7 cellular contexts compared by ENCODE assay signal in the genomic region with DNA sequence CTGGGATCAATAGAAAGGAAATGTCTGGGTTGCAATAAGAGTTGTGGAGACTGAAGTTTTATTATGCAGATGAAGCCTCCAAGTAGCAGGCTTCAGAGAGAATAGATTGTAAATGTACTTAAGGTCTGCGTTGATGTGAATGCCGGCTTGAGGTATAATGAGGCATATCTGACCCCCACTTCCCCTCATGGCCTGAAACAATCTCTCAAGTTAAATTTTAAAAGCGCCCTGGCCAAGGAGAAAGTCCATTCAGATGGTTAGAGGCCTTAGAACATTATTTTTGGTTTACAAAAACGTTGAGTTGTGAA. TPM values are rescaled to one million over a fixed set of nuclear protein-coding genes. Genes with fewer than 3 reads are reported as not detected.
DNase-seq lines count a peak whose midpoint lies in the region; ATAC-seq and TF ChIP-seq lines count a peak whose summit lies in the region.

No MANE protein-coding gene starts in this region.

- H3K27me3 ChIP-seq in GM23248 (replicated peaks; ENCODE audit: insufficient read depth) (no peaks in the 10 kb centered on the region), SK-N-SH (ENCODE audit: insufficient read depth) (no peaks in the 10 kb centered on the region), left ventricle myocardium inferior (ENCODE audit: low read depth) (no peaks in the 10 kb centered on the region)

- intact Hi-C loops in left ventricle myocardium inferior (cut with micrococcal nuclease), result loop anchor here (10.0 kb wide), 1 partner anchor 61 kb away; no protein-coding TSS in a partner anchor

- H4K20me1 ChIP-seq in GM23248 (ENCODE audit: insufficient read depth) (no peaks in the 10 kb centered on the region), SK-N-SH (ENCODE audit: insufficient read depth) (no peaks in the 10 kb centered on the region)

- no peaks in the 10 kb centered on the region for H3K36me3 ChIP-seq in GM23248 (ENCODE audit: low read depth)
- no peaks in the 10 kb centered on the region for H3K36me3 ChIP-seq in SK-N-SH (replicated peaks in 1 of 2; ENCODE audit: control insufficient read depth in 1 of 2, insufficient read depth in 2 of 2, low read length in 1 of 2)
- H3K36me3 ChIP-seq in left ventricle myocardium inferior, result no peaks in the 10 kb centered on the region

- H3K4me1 ChIP-seq in GM23248 (ENCODE audit: insufficient read depth) (peaks cover 19% of the 10 kb centered on the region), SK-N-SH (ENCODE audit: control insufficient read depth in 1 of 2, insufficient read depth in 2 of 2, low read depth in 1 of 2, low read length in 1 of 2) (peaks cover 11 to 31% of the 10 kb centered on the region in 2 experiments), left ventricle myocardium inferior (peaks cover 69% of the 10 kb centered on the region)

- TF ChIP-seq RAD21 in SK-N-SH (IDR thresholded peaks at IDR 0.05; ENCODE audit: low read length), result no peak

- DNase-seq in GM23248 (no peak), SK-N-SH (no peak), left ventricle myocardium inferior (no peak), iPS-NIHi11 (ENCODE audit: low spot score) (no peak), NOMO-1 treated with DMSO at 0.1 percent for 48 hours (lab: John Stamatoyannopoulos, UW; ENCODE audit: unreplicated experiment) (no peak)
- peak in 1 of 2 donors; percentile 58 for DNase-seq in stimulated activated effector memory CD8-positive, alpha-beta T cell treated with anti-CD3 and anti-CD28 coated beads, Interleukin-12 subunit alpha, Interleukin-12 subunit beta, amount 100 ng/mL, for 72 hours (ENCODE audit: low spot score in 2 of 2)

- H3F3A ChIP-seq in GM23248 (ENCODE audit: insufficient read depth) (peaks cover 9% of the 10 kb centered on the region; the same call in 1 of the 2 replicates), SK-N-SH (replicated peaks; ENCODE audit: insufficient read depth) (peaks cover 3% of the 10 kb centered on the region)

- peaks cover 28% of the 10 kb centered on the region for H3K4me1 Mint-ChIP-seq in stimulated activated effector memory CD8-positive, alpha-beta T cell treated with anti-CD3 and anti-CD28 coated beads, Interleukin-12 subunit alpha, Interleukin-12 subunit beta, amount 100 ng/mL, for 72 hours

- peak overlapping the region; percentile 94 for H3K27ac Mint-ChIP-seq in stimulated activated effector memory CD8-positive, alpha-beta T cell treated with anti-CD3 and anti-CD28 coated beads, Interleukin-12 subunit alpha, Interleukin-12 subunit beta, amount 100 ng/mL, for 72 hours

- H3K79me2 ChIP-seq in GM23248 (ENCODE audit: insufficient read depth), result no peaks in the 10 kb centered on the region
- no peaks in the 10 kb centered on the region for H3K79me2 ChIP-seq in SK-N-SH (ENCODE audit: insufficient read depth)

- no peaks in the 10 kb centered on the region for H3K9me3 Mint-ChIP-seq in stimulated activated effector memory CD8-positive, alpha-beta T cell treated with anti-CD3 and anti-CD28 coated beads, Interleukin-12 subunit alpha, Interleukin-12 subunit beta, amount 100 ng/mL, for 72 hours

- peak overlapping the region; percentile 75 for H3K4me3 Mint-ChIP-seq in stimulated activated effector memory CD8-positive, alpha-beta T cell treated with anti-CD3 and anti-CD28 coated beads, Interleukin-12 subunit alpha, Interleukin-12 subunit beta, amount 100 ng/mL, for 72 hours

- 1 to 3% methylated on average over 4 of the region's 4 CpGs for WGBS in GM23248 (ENCODE audit: low coverage in 1 of 2, low lambda C conversion rate in 2 of 2, missing lambda C conversion rate in 2 of 2), 2 experiments
- WGBS in SK-N-SH (ENCODE audit: low lambda C conversion rate), result 11% methylated on average over 4 of the region's 4 CpGs

- H3K27ac ChIP-seq in GM23248, result peak overlapping the region; percentile 40; the same call in 1 of the 2 replicates
- peak overlapping the region; percentile 71 to 96; a peak in 3 of 4 replicates for H3K27ac ChIP-seq in SK-N-SH (ENCODE audit: low read depth in 2 of 2, low read length in 1 of 2)
- peak overlapping the region; percentile 94 for H3K27ac ChIP-seq in left ventricle myocardium inferior (replicated peaks)

- H3K9me2 ChIP-seq in GM23248 (ENCODE audit: insufficient read depth) (no peaks in the 10 kb centered on the region), SK-N-SH (no peaks in the 10 kb centered on the region)

- H3K9me3 ChIP-seq in GM23248 (ENCODE audit: low read depth) (no peaks in the 10 kb centered on the region), SK-N-SH (no peaks in the 10 kb centered on the region), left ventricle myocardium inferior (replicated peaks) (no peaks in the 10 kb centered on the region)

- TF ChIP-seq CTCF in SK-N-SH (IDR thresholded peaks at IDR 0.05) (no peak), left ventricle myocardium inferior (IDR thresholded peaks at IDR 0.05; ENCODE audit: borderline replicate concordance) (no peak)

- H3K4me3 ChIP-seq in GM23248 (peak overlapping the region; percentile 73), SK-N-SH (ENCODE audit: low read depth in 2 of 2, low read length in 1 of 2) (peak overlapping the region; percentile 59 to 60), left ventricle myocardium inferior (peak overlapping the region; percentile 88)

- POLR2A ChIA-PET in SK-N-SH (lab: Yijun Ruan, JAX), result no interaction called here

- peak overlapping the region; percentile 99 for H2AFZ ChIP-seq in GM23248
- H2AFZ ChIP-seq in SK-N-SH (ENCODE audit: low read depth), result peak overlapping the region; percentile 96

- CTCF ChIA-PET in SK-N-SH (lab: Yijun Ruan, JAX), result interaction anchor here (2.6 kb wide), 1 partner anchor 62 kb away, joined by 17 read pairs; no protein-coding TSS in a partner anchor

- TF ChIP-seq EP300 in SK-N-SH (IDR thresholded peaks at IDR 0.05; ENCODE audit: borderline replicate concordance in 1 of 2, low read depth in 1 of 2, low read length in 1 of 2), result no peak

- peak; percentile 4 for ATAC-seq in stimulated activated effector memory CD8-positive, alpha-beta T cell treated with anti-CD3 and anti-CD28 coated beads, Interleukin-12 subunit alpha, Interleukin-12 subunit beta, amount 100 ng/mL, for 72 hours
- no peak for ATAC-seq in HG02885 (IDR thresholded peaks at IDR 0.05; ENCODE audit: poor library complexity, unreplicated experiment)

- H3K9ac ChIP-seq in GM23248 (peak overlapping the region; percentile 44), SK-N-SH (peak overlapping the region; percentile 49; the same call in 1 of the 2 replicates)

- in situ Hi-C loops in GM23248 (cut with MboI), result no loop called here

- peak overlapping the region; percentile 87 for H3K4me2 ChIP-seq in GM23248 (ENCODE audit: unreplicated experiment)
- H3K4me2 ChIP-seq in SK-N-SH, result peak overlapping the region; percentile 81

- no peaks in the 10 kb centered on the region for H3K36me3 Mint-ChIP-seq in stimulated activated effector memory CD8-positive, alpha-beta T cell treated with anti-CD3 and anti-CD28 coated beads, Interleukin-12 subunit alpha, Interleukin-12 subunit beta, amount 100 ng/mL, for 72 hours

TF ChIP-seq in SK-N-SH, 30 proteins besides CTCF, POLR2A, EP300 and RAD21 (continues in another document):
- TF ChIP-seq JUND (IDR thresholded peaks at IDR 0.05), result no peak
- TF ChIP-seq RFX5 (IDR thresholded peaks at IDR 0.05; ENCODE audit: low read length), result no peak
- TF ChIP-seq NRF1 (IDR thresholded peaks at IDR 0.05; ENCODE audit: low read depth, low read length), result no peak
- no peak for TF ChIP-seq MEF2A (IDR thresholded peaks at IDR 0.05; ENCODE audit: borderline replicate concordance, low read depth)
- TF ChIP-seq SIN3A (IDR thresholded peaks at IDR 0.05; ENCODE audit: borderline replicate concordance, low read depth, low read length), result no peak
- no peak for TF ChIP-seq YY1 (IDR thresholded peaks at IDR 0.05; ENCODE audit: low read depth)
- no peak for TF ChIP-seq RCOR1 (IDR thresholded peaks at IDR 0.05; ENCODE audit: low read length)
- TF ChIP-seq FOXJ3 (CRISPR knock-in tag; IDR thresholded peaks at IDR 0.05), result no peak
- TF ChIP-seq, protein P1, sequence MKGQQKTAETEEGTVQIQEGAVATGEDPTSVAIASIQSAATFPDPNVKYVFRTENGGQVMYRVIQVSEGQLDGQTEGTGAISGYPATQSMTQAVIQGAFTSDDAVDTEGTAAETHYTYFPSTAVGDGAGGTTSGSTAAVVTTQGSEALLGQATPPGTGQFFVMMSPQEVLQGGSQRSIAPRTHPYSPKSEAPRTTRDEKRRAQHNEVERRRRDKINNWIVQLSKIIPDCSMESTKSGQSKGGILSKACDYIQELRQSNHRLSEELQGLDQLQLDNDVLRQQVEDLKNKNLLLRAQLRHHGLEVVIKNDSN (IDR thresholded peaks at IDR 0.05; ENCODE audit: borderline replicate concordance, low read depth), result no peak
- no peak for TF ChIP-seq ELF1 (IDR thresholded peaks at IDR 0.05)
- TF ChIP-seq, protein P2, sequence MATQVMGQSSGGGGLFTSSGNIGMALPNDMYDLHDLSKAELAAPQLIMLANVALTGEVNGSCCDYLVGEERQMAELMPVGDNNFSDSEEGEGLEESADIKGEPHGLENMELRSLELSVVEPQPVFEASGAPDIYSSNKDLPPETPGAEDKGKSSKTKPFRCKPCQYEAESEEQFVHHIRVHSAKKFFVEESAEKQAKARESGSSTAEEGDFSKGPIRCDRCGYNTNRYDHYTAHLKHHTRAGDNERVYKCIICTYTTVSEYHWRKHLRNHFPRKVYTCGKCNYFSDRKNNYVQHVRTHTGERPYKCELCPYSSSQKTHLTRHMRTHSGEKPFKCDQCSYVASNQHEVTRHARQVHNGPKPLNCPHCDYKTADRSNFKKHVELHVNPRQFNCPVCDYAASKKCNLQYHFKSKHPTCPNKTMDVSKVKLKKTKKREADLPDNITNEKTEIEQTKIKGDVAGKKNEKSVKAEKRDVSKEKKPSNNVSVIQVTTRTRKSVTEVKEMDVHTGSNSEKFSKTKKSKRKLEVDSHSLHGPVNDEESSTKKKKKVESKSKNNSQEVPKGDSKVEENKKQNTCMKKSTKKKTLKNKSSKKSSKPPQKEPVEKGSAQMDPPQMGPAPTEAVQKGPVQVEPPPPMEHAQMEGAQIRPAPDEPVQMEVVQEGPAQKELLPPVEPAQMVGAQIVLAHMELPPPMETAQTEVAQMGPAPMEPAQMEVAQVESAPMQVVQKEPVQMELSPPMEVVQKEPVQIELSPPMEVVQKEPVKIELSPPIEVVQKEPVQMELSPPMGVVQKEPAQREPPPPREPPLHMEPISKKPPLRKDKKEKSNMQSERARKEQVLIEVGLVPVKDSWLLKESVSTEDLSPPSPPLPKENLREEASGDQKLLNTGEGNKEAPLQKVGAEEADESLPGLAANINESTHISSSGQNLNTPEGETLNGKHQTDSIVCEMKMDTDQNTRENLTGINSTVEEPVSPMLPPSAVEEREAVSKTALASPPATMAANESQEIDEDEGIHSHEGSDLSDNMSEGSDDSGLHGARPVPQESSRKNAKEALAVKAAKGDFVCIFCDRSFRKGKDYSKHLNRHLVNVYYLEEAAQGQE (IDR thresholded peaks at IDR 0.05; ENCODE audit: low read depth, low read length), result no peak

RNA-seq across cellular contexts. Expression of a gene that starts 28.3 kb away (rescaled TPM):
- total RNA-seq in GM23248 (2014; rRNA removed; shearing (Covaris generic)), result not detected in 2 replicates
- polyA plus RNA-seq in GM23248 (2016; fragmentation: Nextera tagmentation; extraction: Ambion mirVana) (not detected in 2 replicates), SK-N-SH (2012; rRNA removed) (not detected in 2 replicates)
- polyA plus RNA-seq in SK-N-SH (2012; cell fraction: cytosol; rRNA removed), result not detected in 2 replicates
- polyA plus RNA-seq in SK-N-SH (2012; cell fraction: nucleus; rRNA removed), result not detected in 2 replicates
- not detected for total RNA-seq in left ventricle myocardium inferior

Comparison
In these comparisons a context has a peak if more than half of its experiments do, and no peak if none do; other contexts are left out.
1. H3K27ac ChIP-seq: peak in every context shown above with its lines; median percentile 94 in left ventricle myocardium inferior; 84 in SK-N-SH; 40 in GM23248.